ENCODE assay signal across 1 cellular context in the genomic region with DNA sequence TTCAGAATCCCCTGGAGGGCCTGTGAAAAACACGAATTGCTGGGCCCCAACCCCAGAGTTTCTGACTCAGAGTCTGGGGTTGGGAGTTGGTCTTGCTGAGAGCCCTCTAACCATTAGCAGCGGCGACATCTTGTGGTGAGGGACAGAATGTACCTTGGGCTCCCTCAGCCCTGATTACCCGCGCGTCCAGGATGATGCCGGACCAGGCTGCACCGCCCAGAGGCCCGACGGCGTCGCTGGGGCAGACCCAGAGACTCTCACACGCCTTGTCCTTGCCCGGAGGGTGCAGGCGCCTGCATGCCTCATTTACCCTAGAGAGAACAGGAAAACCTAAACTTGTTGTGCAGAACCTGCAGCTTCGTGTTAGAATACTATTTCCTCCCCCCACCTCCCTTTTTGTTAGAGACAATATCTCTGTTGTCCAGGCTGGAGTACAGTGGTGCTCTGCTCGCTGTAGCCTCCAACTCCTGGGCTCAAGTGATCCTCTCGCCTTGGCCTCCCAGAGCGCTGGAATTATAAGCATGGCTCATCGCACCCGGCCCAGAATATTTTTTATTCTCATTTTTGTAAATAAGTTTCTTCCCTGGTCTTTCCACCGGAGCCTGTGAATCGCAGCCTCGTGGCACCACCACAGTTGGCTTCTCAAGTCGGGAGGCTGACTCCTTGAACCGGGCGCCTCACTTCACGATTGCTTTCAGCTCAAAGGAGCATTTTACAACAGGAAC.
TF ChIP-seq lines count a peak whose summit lies in the region.

No MANE protein-coding gene starts in this region.

TF ChIP-seq in HepG2, 621 proteins besides CTCF, POLR2A, EP300 and RAD21 (continued from another document and continues in another):
- no peak for TF ChIP-seq ZNF883 (CRISPR knock-in tag; IDR thresholded peaks at IDR 0.05; ENCODE audit: not compliant biosample characterization)
- peak; percentile 63 for TF ChIP-seq ZMYM2 (CRISPR knock-in tag; IDR thresholded peaks at IDR 0.05)
- peak; percentile 57 for TF ChIP-seq SALL1 (CRISPR knock-in tag; IDR thresholded peaks at IDR 0.05)
- TF ChIP-seq, protein P1, sequence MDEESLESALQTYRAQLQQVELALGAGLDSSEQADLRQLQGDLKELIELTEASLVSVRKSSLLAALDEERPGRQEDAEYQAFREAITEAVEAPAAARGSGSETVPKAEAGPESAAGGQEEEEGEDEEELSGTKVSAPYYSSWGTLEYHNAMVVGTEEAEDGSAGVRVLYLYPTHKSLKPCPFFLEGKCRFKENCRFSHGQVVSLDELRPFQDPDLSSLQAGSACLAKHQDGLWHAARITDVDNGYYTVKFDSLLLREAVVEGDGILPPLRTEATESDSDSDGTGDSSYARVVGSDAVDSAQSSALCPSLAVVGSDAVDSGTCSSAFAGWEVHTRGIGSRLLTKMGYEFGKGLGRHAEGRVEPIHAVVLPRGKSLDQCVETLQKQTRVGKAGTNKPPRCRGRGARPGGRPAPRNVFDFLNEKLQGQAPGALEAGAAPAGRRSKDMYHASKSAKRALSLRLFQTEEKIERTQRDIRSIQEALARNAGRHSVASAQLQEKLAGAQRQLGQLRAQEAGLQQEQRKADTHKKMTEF (CRISPR knock-in tag; IDR thresholded peaks at IDR 0.05), result 0 out of 2 replicates have a peak, but pooled peaks have one; percentile 46
- TF ChIP-seq ZNF253 (CRISPR knock-in tag; IDR thresholded peaks at IDR 0.05; ENCODE audit: borderline replicate concordance), result no peak
- TF ChIP-seq ZNF441 (CRISPR knock-in tag; IDR thresholded peaks at IDR 0.05; ENCODE audit: borderline replicate concordance), result no peak
- TF ChIP-seq ZNF562 (CRISPR knock-in tag; IDR thresholded peaks at IDR 0.05; ENCODE audit: borderline replicate concordance), result no peak
- TF ChIP-seq PAF1 (CRISPR knock-in tag; IDR thresholded peaks at IDR 0.05), result no peak
- no peak for TF ChIP-seq EZH2 (conservative IDR thresholded peaks at IDR 0.05; ENCODE audit: low read depth, low read length)
- TF ChIP-seq RCOR2 (CRISPR knock-in tag; IDR thresholded peaks at IDR 0.05), result peak; percentile 20; the same call in 1 of the 2 replicates
- no peak for TF ChIP-seq ZNF670 (CRISPR knock-in tag; IDR thresholded peaks at IDR 0.05; ENCODE audit: borderline replicate concordance)
- TF ChIP-seq ZNF121 (CRISPR knock-in tag; IDR thresholded peaks at IDR 0.05), result peak; percentile 65
- TF ChIP-seq, protein P2, sequence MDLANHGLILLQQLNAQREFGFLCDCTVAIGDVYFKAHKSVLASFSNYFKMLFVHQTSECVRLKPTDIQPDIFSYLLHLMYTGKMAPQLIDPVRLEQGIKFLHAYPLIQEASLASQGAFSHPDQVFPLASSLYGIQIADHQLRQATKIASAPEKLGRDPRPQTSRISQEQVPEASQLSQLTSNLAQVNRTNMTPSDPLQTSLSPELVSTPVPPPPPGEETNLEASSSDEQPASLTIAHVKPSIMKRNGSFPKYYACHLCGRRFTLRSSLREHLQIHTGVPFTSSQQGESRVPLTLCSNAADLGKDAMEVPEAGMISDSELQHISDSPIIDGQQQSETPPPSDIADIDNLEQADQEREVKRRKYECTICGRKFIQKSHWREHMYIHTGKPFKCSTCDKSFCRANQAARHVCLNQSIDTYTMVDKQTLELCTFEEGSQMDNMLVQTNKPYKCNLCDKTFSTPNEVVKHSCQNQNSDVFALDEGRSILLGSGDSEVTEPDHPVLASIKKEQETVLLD (CRISPR knock-in tag; IDR thresholded peaks at IDR 0.05; ENCODE audit: low read depth), result no peak
- TF ChIP-seq, protein P3, sequence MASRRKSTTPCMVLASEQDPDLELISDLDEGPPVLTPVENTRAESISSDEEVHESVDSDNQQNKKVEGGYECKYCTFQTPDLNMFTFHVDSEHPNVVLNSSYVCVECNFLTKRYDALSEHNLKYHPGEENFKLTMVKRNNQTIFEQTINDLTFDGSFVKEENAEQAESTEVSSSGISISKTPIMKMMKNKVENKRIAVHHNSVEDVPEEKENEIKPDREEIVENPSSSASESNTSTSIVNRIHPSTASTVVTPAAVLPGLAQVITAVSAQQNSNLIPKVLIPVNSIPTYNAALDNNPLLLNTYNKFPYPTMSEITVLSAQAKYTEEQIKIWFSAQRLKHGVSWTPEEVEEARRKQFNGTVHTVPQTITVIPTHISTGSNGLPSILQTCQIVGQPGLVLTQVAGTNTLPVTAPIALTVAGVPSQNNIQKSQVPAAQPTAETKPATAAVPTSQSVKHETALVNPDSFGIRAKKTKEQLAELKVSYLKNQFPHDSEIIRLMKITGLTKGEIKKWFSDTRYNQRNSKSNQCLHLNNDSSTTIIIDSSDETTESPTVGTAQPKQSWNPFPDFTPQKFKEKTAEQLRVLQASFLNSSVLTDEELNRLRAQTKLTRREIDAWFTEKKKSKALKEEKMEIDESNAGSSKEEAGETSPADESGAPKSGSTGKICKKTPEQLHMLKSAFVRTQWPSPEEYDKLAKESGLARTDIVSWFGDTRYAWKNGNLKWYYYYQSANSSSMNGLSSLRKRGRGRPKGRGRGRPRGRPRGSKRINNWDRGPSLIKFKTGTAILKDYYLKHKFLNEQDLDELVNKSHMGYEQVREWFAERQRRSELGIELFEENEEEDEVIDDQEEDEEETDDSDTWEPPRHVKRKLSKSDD (CRISPR knock-in tag; IDR thresholded peaks at IDR 0.05; ENCODE audit: low read depth), result no peak
- TF ChIP-seq DNMT1 (CRISPR knock-in tag; IDR thresholded peaks at IDR 0.05), result peak; percentile 48; the same call in 1 of the 2 replicates
- TF ChIP-seq ZNF367 (CRISPR knock-in tag; IDR thresholded peaks at IDR 0.05; ENCODE audit: borderline replicate concordance), result no peak
- TF ChIP-seq ZNF598 (CRISPR knock-in tag; IDR thresholded peaks at IDR 0.05; ENCODE audit: borderline replicate concordance), result peak; percentile 39; the same call in 1 of the 2 replicates
- no peak for TF ChIP-seq ZBTB1 (CRISPR knock-in tag; IDR thresholded peaks at IDR 0.05; ENCODE audit: borderline replicate concordance)
- TF ChIP-seq SAP130 (CRISPR knock-in tag; IDR thresholded peaks at IDR 0.05; ENCODE audit: low read depth), result peak; percentile 21; the same call in 1 of the 2 replicates
- TF ChIP-seq ZNF891 (CRISPR knock-in tag; IDR thresholded peaks at IDR 0.05), result no peak
- peak; percentile 29; the same call in 1 of the 2 replicates for TF ChIP-seq MED1 (CRISPR knock-in tag; IDR thresholded peaks at IDR 0.05)
- TF ChIP-seq, protein P4, sequence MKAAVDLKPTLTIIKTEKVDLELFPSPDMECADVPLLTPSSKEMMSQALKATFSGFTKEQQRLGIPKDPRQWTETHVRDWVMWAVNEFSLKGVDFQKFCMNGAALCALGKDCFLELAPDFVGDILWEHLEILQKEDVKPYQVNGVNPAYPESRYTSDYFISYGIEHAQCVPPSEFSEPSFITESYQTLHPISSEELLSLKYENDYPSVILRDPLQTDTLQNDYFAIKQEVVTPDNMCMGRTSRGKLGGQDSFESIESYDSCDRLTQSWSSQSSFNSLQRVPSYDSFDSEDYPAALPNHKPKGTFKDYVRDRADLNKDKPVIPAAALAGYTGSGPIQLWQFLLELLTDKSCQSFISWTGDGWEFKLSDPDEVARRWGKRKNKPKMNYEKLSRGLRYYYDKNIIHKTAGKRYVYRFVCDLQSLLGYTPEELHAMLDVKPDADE (CRISPR knock-in tag; IDR thresholded peaks at IDR 0.05), result no peak
- peak; percentile 55; the same call in 1 of the 2 replicates for TF ChIP-seq ZFX (CRISPR knock-in tag; IDR thresholded peaks at IDR 0.05; ENCODE audit: low read depth)
- TF ChIP-seq HNF4G (IDR thresholded peaks at IDR 0.05; ENCODE audit: borderline replicate concordance, low read depth, low read length), result peak; percentile 22; the same call in 1 of the 2 replicates
- TF ChIP-seq HNF4G (CRISPR knock-in tag; IDR thresholded peaks at IDR 0.05; ENCODE audit: borderline replicate concordance, low read depth), result no peak
- peak; percentile 31; the same call in 1 of the 2 replicates for TF ChIP-seq RXRB (CRISPR knock-in tag; IDR thresholded peaks at IDR 0.05; ENCODE audit: borderline replicate concordance)
- TF ChIP-seq, protein P5, sequence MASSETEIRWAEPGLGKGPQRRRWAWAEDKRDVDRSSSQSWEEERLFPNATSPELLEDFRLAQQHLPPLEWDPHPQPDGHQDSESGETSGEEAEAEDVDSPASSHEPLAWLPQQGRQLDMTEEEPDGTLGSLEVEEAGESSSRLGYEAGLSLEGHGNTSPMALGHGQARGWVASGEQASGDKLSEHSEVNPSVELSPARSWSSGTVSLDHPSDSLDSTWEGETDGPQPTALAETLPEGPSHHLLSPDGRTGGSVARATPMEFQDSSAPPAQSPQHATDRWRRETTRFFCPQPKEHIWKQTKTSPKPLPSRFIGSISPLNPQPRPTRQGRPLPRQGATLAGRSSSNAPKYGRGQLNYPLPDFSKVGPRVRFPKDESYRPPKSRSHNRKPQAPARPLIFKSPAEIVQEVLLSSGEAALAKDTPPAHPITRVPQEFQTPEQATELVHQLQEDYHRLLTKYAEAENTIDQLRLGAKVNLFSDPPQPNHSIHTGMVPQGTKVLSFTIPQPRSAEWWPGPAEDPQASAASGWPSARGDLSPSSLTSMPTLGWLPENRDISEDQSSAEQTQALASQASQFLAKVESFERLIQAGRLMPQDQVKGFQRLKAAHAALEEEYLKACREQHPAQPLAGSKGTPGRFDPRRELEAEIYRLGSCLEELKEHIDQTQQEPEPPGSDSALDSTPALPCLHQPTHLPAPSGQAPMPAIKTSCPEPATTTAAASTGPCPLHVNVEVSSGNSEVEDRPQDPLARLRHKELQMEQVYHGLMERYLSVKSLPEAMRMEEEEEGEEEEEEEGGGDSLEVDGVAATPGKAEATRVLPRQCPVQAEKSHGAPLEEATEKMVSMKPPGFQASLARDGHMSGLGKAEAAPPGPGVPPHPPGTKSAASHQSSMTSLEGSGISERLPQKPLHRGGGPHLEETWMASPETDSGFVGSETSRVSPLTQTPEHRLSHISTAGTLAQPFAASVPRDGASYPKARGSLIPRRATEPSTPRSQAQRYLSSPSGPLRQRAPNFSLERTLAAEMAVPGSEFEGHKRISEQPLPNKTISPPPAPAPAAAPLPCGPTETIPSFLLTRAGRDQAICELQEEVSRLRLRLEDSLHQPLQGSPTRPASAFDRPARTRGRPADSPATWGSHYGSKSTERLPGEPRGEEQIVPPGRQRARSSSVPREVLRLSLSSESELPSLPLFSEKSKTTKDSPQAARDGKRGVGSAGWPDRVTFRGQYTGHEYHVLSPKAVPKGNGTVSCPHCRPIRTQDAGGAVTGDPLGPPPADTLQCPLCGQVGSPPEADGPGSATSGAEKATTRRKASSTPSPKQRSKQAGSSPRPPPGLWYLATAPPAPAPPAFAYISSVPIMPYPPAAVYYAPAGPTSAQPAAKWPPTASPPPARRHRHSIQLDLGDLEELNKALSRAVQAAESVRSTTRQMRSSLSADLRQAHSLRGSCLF (CRISPR knock-in tag; IDR thresholded peaks at IDR 0.05; ENCODE audit: borderline replicate concordance), result no peak
- peak; percentile 59 for TF ChIP-seq ZNF501 (CRISPR knock-in tag; IDR thresholded peaks at IDR 0.05)
- TF ChIP-seq, protein P6, sequence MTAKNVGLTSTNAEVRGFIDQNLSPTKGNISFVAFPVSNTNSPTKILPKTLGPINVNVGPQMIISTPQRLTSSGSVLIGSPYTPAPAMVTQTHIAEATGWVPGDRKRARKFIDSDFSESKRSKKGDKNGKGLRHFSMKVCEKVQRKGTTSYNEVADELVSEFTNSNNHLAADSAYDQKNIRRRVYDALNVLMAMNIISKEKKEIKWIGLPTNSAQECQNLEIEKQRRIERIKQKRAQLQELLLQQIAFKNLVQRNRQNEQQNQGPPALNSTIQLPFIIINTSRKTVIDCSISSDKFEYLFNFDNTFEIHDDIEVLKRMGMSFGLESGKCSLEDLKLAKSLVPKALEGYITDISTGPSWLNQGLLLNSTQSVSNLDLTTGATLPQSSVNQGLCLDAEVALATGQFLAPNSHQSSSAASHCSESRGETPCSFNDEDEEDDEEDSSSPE (CRISPR knock-in tag; IDR thresholded peaks at IDR 0.05), result peak; percentile 39; the same call in 1 of the 2 replicates
- TF ChIP-seq SOX6 (IDR thresholded peaks at IDR 0.05), result no peak
- TF ChIP-seq SOX6 (CRISPR knock-in tag; IDR thresholded peaks at IDR 0.05), result peak; percentile 55
- TF ChIP-seq ZNF292 (CRISPR knock-in tag; IDR thresholded peaks at IDR 0.05; ENCODE audit: borderline replicate concordance, low read depth), result peak; percentile 35; the same call in 1 of the 2 replicates
- TF ChIP-seq, protein P7, sequence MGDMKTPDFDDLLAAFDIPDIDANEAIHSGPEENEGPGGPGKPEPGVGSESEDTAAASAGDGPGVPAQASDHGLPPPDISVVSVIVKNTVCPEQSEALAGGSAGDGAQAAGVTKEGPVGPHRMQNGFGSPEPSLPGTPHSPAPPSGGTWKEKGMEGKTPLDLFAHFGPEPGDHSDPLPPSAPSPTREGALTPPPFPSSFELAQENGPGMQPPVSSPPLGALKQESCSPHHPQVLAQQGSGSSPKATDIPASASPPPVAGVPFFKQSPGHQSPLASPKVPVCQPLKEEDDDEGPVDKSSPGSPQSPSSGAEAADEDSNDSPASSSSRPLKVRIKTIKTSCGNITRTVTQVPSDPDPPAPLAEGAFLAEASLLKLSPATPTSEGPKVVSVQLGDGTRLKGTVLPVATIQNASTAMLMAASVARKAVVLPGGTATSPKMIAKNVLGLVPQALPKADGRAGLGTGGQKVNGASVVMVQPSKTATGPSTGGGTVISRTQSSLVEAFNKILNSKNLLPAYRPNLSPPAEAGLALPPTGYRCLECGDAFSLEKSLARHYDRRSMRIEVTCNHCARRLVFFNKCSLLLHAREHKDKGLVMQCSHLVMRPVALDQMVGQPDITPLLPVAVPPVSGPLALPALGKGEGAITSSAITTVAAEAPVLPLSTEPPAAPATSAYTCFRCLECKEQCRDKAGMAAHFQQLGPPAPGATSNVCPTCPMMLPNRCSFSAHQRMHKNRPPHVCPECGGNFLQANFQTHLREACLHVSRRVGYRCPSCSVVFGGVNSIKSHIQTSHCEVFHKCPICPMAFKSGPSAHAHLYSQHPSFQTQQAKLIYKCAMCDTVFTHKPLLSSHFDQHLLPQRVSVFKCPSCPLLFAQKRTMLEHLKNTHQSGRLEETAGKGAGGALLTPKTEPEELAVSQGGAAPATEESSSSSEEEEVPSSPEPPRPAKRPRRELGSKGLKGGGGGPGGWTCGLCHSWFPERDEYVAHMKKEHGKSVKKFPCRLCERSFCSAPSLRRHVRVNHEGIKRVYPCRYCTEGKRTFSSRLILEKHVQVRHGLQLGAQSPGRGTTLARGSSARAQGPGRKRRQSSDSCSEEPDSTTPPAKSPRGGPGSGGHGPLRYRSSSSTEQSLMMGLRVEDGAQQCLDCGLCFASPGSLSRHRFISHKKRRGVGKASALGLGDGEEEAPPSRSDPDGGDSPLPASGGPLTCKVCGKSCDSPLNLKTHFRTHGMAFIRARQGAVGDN (CRISPR knock-in tag; IDR thresholded peaks at IDR 0.05), result peak; percentile 63
- no peak for TF ChIP-seq ZNF274 (CRISPR knock-in tag; IDR thresholded peaks at IDR 0.05)
- no peak; the same call in 1 of the 2 replicates for TF ChIP-seq IRF2 (CRISPR knock-in tag; IDR thresholded peaks at IDR 0.05)
- TF ChIP-seq SRSF9 (IDR thresholded peaks at IDR 0.05; ENCODE audit: borderline replicate concordance, insufficient read depth, low read depth, low read length, poor library complexity, severe bottlenecking), result no peak
- TF ChIP-seq PHB2 (IDR thresholded peaks at IDR 0.05; ENCODE audit: partially characterized antibody), result no peak
- TF ChIP-seq MAZ (IDR thresholded peaks at IDR 0.05; ENCODE audit: borderline replicate concordance, low read depth, low read length), result 0 out of 2 replicates have a peak, but pooled peaks have one; percentile 38
- TF ChIP-seq MAZ (CRISPR knock-in tag; IDR thresholded peaks at IDR 0.05; ENCODE audit: low read depth), result no peak
- no peak for TF ChIP-seq SCMH1 (CRISPR knock-in tag; IDR thresholded peaks at IDR 0.05; ENCODE audit: borderline replicate concordance)
